In genomic region chr1:78617615-78618026, GRCh38 we compare ENCODE assay signal across 8 cellular contexts. TPM values are rescaled to one million over a fixed set of nuclear protein-coding genes. Genes with fewer than 3 reads are reported as not detected.
DNase-seq lines count a peak whose midpoint lies in the region; ATAC-seq and TF ChIP-seq lines count a peak whose summit lies in the region.

No MANE protein-coding gene starts in this region.

- H2AFZ ChIP-seq in OCI-LY3 (ENCODE audit: low read depth, low read length) (peak overlapping the region; percentile 91), fibroblast of lung (ENCODE audit: low read length) (peak overlapping the region; percentile 9)

- no peaks in the 10 kb centered on the region for H4K20me1 ChIP-seq in OCI-LY3 (ENCODE audit: insufficient read depth, low read length)
- no peaks in the 10 kb centered on the region for H4K20me1 ChIP-seq in fibroblast of lung (ENCODE audit: control insufficient read depth, extremely low read depth, insufficient read depth, low read length)

- H3K36me3 ChIP-seq in OCI-LY3 (replicated peaks; ENCODE audit: low read depth, low read length) (no peaks in the 10 kb centered on the region), fibroblast of lung (ENCODE audit: control insufficient read depth, insufficient read depth, low read length) (no peaks in the 10 kb centered on the region), tibial artery (no peaks in the 10 kb centered on the region)

- H3K9me3 Mint-ChIP-seq in neural crest cell: no peaks in the 10 kb centered on the region

- H3K27me3 ChIP-seq in OCI-LY3 (ENCODE audit: low read depth, low read length): no peaks in the 10 kb centered on the region
- H3K27me3 ChIP-seq in fibroblast of lung (ENCODE audit: control insufficient read depth, insufficient read depth, low read length): no peaks in the 10 kb centered on the region
- H3K27me3 ChIP-seq in tibial artery: no peaks in the 10 kb centered on the region

- peak overlapping the region; percentile 11; the same call in 1 of the 2 replicates for H3K9ac ChIP-seq in OCI-LY3 (ENCODE audit: low read length)
- no peak overlapping the region for H3K9ac ChIP-seq in fibroblast of lung (ENCODE audit: insufficient read depth, low read length)

- intact Hi-C loops in tibial artery (cut with DNase I; ENCODE audit: low total_unique reads): loop anchor here (2.0 kb wide), 1 partner anchor 59 kb away; no protein-coding TSS in a partner anchor

- no peaks in the 10 kb centered on the region for H3K36me3 Mint-ChIP-seq in neural crest cell (ENCODE audit: low read depth)

- H3K4me1 ChIP-seq in OCI-LY3 (ENCODE audit: low read length) (peaks cover 20% of the 10 kb centered on the region), fibroblast of lung (ENCODE audit: control insufficient read depth, extremely low read depth, insufficient read depth, low read length) (no peaks in the 10 kb centered on the region), tibial artery (peaks cover 0 to 29% (median 2%) of the 10 kb centered on the region in 4 donors)

- peaks cover 8% of the 10 kb centered on the region for H3K4me1 Mint-ChIP-seq in neural crest cell

- H3K27ac Mint-ChIP-seq in neural crest cell (ENCODE audit: unreplicated experiment): no peak overlapping the region

- no peaks in the 10 kb centered on the region for H3K79me2 ChIP-seq in OCI-LY3 (ENCODE audit: low read length)
- H3K79me2 ChIP-seq in fibroblast of lung (ENCODE audit: control insufficient read depth, insufficient read depth, low read length): no peaks in the 10 kb centered on the region

- ATAC-seq in GM21390 (IDR thresholded peaks at IDR 0.05; ENCODE audit: unreplicated experiment): peak; percentile 41

- TF ChIP-seq CTCF in OCI-LY3 (IDR thresholded peaks at IDR 0.05; ENCODE audit: low read depth, low read length) (peak; percentile 65), fibroblast of lung (conservative IDR thresholded peaks at IDR 0.05 in 1 of 2, IDR thresholded peaks at IDR 0.05 in 1 of 2; ENCODE audit: low read depth in 1 of 2, low read length in 2 of 2) (peak; percentile 85 to 86), neural crest cell (conservative IDR thresholded peaks at IDR 0.05) (peak; percentile 85), tibial artery (IDR thresholded peaks at IDR 0.05) (peak; percentile 77 to 91)

- H3K4me2 ChIP-seq in OCI-LY3 (ENCODE audit: low read length) (peak overlapping the region; percentile 77), fibroblast of lung (ENCODE audit: extremely low read depth, insufficient read depth, low read length) (peak overlapping the region; percentile 44)

- H3K4me3 ChIP-seq in OCI-LY3 (ENCODE audit: low read length) (peak overlapping the region; percentile 64), fibroblast of lung (replicated peaks in 1 of 4; ENCODE audit: control extremely low read depth in 1 of 4, insufficient read depth in 1 of 4, low read depth in 3 of 4, low read length in 4 of 4) (no peak overlapping the region), tibial artery (no peak overlapping the region)

- H3K4me3 Mint-ChIP-seq in neural crest cell: no peak overlapping the region

- DNase-seq in DMS114 treated with DMSO at 0.1 percent for 48 hours (lab: John Stamatoyannopoulos, UW; ENCODE audit: unreplicated experiment) (peak; percentile 87), HT1080 (ENCODE audit: low read depth) (peak; percentile 68), activated T-cell treated with anti-CD3 and anti-CD28 coated beads for 4 hours (peak; percentile 43), fibroblast of lung (ENCODE audit: low read depth in 2 of 2) (peak; percentile 76 to 91), neural crest cell (ENCODE audit: low read depth, low spot score) (peak; percentile 27), tibial artery (peak; percentile 73 to 83)

- H3K27me3 Mint-ChIP-seq in neural crest cell (ENCODE audit: low read depth): no peaks in the 10 kb centered on the region

- H3K9me3 ChIP-seq in OCI-LY3 (ENCODE audit: insufficient read depth, low read length) (no peaks in the 10 kb centered on the region), fibroblast of lung (ENCODE audit: control insufficient read depth, insufficient read depth, low read depth, low read length) (no peaks in the 10 kb centered on the region), tibial artery (no peaks in the 10 kb centered on the region)

- no peak overlapping the region for H3K27ac ChIP-seq in OCI-LY3 (ENCODE audit: low read length)
- no peak overlapping the region for H3K27ac ChIP-seq in fibroblast of lung (ENCODE audit: insufficient read depth, low read length)
- peak overlapping the region in 1 of 2 donors; percentile 4 for H3K27ac ChIP-seq in tibial artery

RNA-seq across cellular contexts. Expression of gene IFI44L, which starts 2.6 kb away (rescaled TPM):
- total RNA-seq in HT1080 (2014; rRNA removed; shearing (Covaris generic)): not detected in 2 replicates
- 0.01 TPM in 1 of 2 replicates, not detected in the other for polyA plus RNA-seq in HT1080 (2015; cell fraction: cytosol; rRNA removed)
- polyA plus RNA-seq in HT1080 (2015; cell fraction: nucleus; rRNA removed): 0.02 TPM in 1 of 2 replicates, not detected in the other
- total RNA-seq in fibroblast of lung: 2.1 TPM in 2 replicates
- polyA plus RNA-seq in fibroblast of lung: 0.52 and 0.59 TPM in 2 replicates
- polyA plus RNA-seq in fibroblast of lung (2012): 0.41 and 0.58 TPM in 2 replicates
- polyA minus RNA-seq in fibroblast of lung (ENCODE audit: low replicate concordance): not detected in 2 replicates
- total RNA-seq in neural crest cell: 0.05 TPM in 1 of 2 replicates, not detected in the other

RNA-seq across cellular contexts. Expression of gene IFI44, which starts 32.0 kb away (rescaled TPM):
- total RNA-seq in HT1080 (2014; rRNA removed; shearing (Covaris generic)): 3.9 and 6.5 TPM in 2 replicates
- polyA plus RNA-seq in HT1080 (2015; cell fraction: cytosol; rRNA removed): 3.0 and 3.3 TPM in 2 replicates
- polyA plus RNA-seq in HT1080 (2015; cell fraction: nucleus; rRNA removed): 6.7 and 7.1 TPM in 2 replicates
- total RNA-seq in fibroblast of lung (21.6 and 28.9 TPM in 2 replicates), neural crest cell (0.47 TPM in 1 of 2 replicates, not detected in the other)
- 13.7 and 15.2 TPM in 2 replicates for polyA plus RNA-seq in fibroblast of lung
- 8.2 and 12.8 TPM in 2 replicates for polyA plus RNA-seq in fibroblast of lung (2012)
- 0.89 and 2.4 TPM in 2 replicates for polyA minus RNA-seq in fibroblast of lung (ENCODE audit: low replicate concordance)

Comparison
In these comparisons a context has a peak if more than half of its experiments do, and no peak if none do; other contexts are left out.
1. DNase-seq: peak in every context shown above with its lines; median percentile 87 in DMS114 treated with DMSO at 0.1 percent for 48 hours; 84 in fibroblast of lung; 78 in tibial artery; 68 in HT1080; 43 in activated T-cell treated with anti-CD3 and anti-CD28 coated beads for 4 hours; 27 in neural crest cell.